In genomic region chr9:88651682-88652633, GRCh38 we compare ENCODE assay signal across 8 cellular contexts.
A peak's percentile ranks its signal among the peaks of the same experiment; 100 is the strongest.
DNase-seq lines count a peak whose midpoint lies in the region; ATAC-seq and TF ChIP-seq lines count a peak whose summit lies in the region.
"Had no signal": no experiment of that assay in that cellular context is flagged by ENCODE, and none has a peak within 500 bp of the region (broad histone marks: within the 10 kb centered on the region; RNA-seq: fewer than 3 reads in every experiment).

No MANE protein-coding gene starts in this region.

- ATAC-seq in upper lobe of right lung = peak; percentile 59

- TF ChIP-seq CTCF in coronary artery (IDR thresholded peaks at IDR 0.05) (no peak), lower leg skin (IDR thresholded peaks at IDR 0.05) (no peak), upper lobe of right lung (IDR thresholded peaks at IDR 0.05) (no peak), endothelial cell (IDR thresholded peaks at IDR 0.05; ENCODE audit: unreplicated experiment) (no peak)

- no peak for TF ChIP-seq POLR2A in lower leg skin (IDR thresholded peaks at IDR 0.05)

- H3K27ac Mint-ChIP-seq in endothelial cell (ENCODE audit: unreplicated experiment) = no peak overlapping the region
- H3K27ac Mint-ChIP-seq: activated T-helper 1 cell treated with anti-CD3 and anti-CD28 coated beads, Interleukin-12 subunit alpha, Interleukin-12 subunit beta, Interleukin-2, Interleukin-4 antibody, amounts not matched to agents 30 ng/mL and 10 ng/mL and 1 ng/mL, durations not matched to agents 14 hours and 24 hours and 36 hours had no signal

- H3K27me3 Mint-ChIP-seq in endothelial cell (ENCODE audit: unreplicated experiment) = no peaks in the 10 kb centered on the region

- 20 to 36% methylated on average over 10 of the region's 10 CpGs for WGBS in lower leg skin, 2 donors

- peak overlapping the region; percentile 73 to 86 for H3K27ac ChIP-seq in coronary artery
- H3K27ac ChIP-seq in upper lobe of right lung = no peak overlapping the region

- intact Hi-C loops in lower leg skin (cut with DNase I; ENCODE audit: low total_unique reads) (no loop called here), upper lobe of right lung (cut with DNase I) (no loop called here)

- H3K9me3 Mint-ChIP-seq in endothelial cell (ENCODE audit: unreplicated experiment) = no peaks in the 10 kb centered on the region
- H3K9me3 Mint-ChIP-seq: activated T-helper 1 cell treated with anti-CD3 and anti-CD28 coated beads, Interleukin-12 subunit alpha, Interleukin-12 subunit beta, Interleukin-2, Interleukin-4 antibody, amounts not matched to agents 30 ng/mL and 10 ng/mL and 1 ng/mL, durations not matched to agents 14 hours and 24 hours and 36 hours had no signal

- no peaks in the 10 kb centered on the region for H3K36me3 ChIP-seq in upper lobe of right lung

- H3K36me3 Mint-ChIP-seq in endothelial cell (ENCODE audit: low read depth, unreplicated experiment) = no peaks in the 10 kb centered on the region

- DNase-seq in LoVo (ENCODE audit: low spot score) (peak; percentile 1), coronary artery (ENCODE audit: low spot score) (peak; percentile 94), lower leg skin (ENCODE audit: low spot score in 2 of 2) (peak; percentile 89 to 97), upper lobe of right lung (no peak), iPS-NIHi7 (ENCODE audit: extremely low spot score) (no peak), retina (no peak), endothelial cell (ENCODE audit: low spot score) (no peak)

- no peaks in the 10 kb centered on the region for H3K4me1 ChIP-seq in upper lobe of right lung

- H3K4me3 ChIP-seq in coronary artery (peak overlapping the region; percentile 36), lower leg skin (ENCODE audit: low read depth, poor library complexity, severe bottlenecking) (no peak overlapping the region), upper lobe of right lung (no peak overlapping the region)

- H3K27me3 ChIP-seq in upper lobe of right lung = no peaks in the 10 kb centered on the region

- H3K4me3 Mint-ChIP-seq in endothelial cell (ENCODE audit: unreplicated experiment) = no peak overlapping the region
- H3K4me3 Mint-ChIP-seq: activated T-helper 1 cell treated with anti-CD3 and anti-CD28 coated beads, Interleukin-12 subunit alpha, Interleukin-12 subunit beta, Interleukin-2, Interleukin-4 antibody, amounts not matched to agents 30 ng/mL and 10 ng/mL and 1 ng/mL, durations not matched to agents 14 hours and 24 hours and 36 hours had no signal

- no peaks in the 10 kb centered on the region for H3K4me1 Mint-ChIP-seq in endothelial cell (ENCODE audit: unreplicated experiment)

- no peaks in the 10 kb centered on the region for H3K9me3 ChIP-seq in upper lobe of right lung

Comparison
In these comparisons a context has a peak if more than half of its experiments do, and no peak if none do; other contexts are left out.
1. DNase-seq: peak in LoVo (single experiment), coronary artery (single experiment) and lower leg skin (2 of 2); none in upper lobe of right lung (single experiment), iPS-NIHi7 (single experiment), retina (single experiment) and endothelial cell (single experiment).